12 cellular contexts compared by ENCODE assay signal in genomic region chr5:175847503-175847902, GRCh38. TPM values are rescaled to one million over a fixed set of nuclear protein-coding genes. Genes with fewer than 3 reads are reported as not detected.
A peak's percentile ranks its signal among the peaks of the same experiment; 100 is the strongest.
DNase-seq lines count a peak whose midpoint lies in the region; ATAC-seq and TF ChIP-seq lines count a peak whose summit lies in the region.
"Had no signal": no experiment of that assay in that cellular context is flagged by ENCODE, and none has a peak within 500 bp of the region (broad histone marks: within the 10 kb centered on the region; RNA-seq: fewer than 3 reads in every experiment).

No MANE protein-coding gene starts in this region.

- POLR2A ChIA-PET in activated CD8-positive, alpha-beta T cell treated with anti-CD3 and anti-CD28 coated beads for 36 hours (lab: Charles Lee), result no interaction called here
- POLR2A ChIA-PET in CD8-positive, alpha-beta T cell (lab: Charles Lee), result no interaction called here

- no peaks in the 10 kb centered on the region for H3K9me3 Mint-ChIP-seq in activated CD8-positive, alpha-beta T cell treated with anti-CD3 and anti-CD28 coated beads for 36 hours
- no peaks in the 10 kb centered on the region for H3K9me3 Mint-ChIP-seq in CD8-positive, alpha-beta T cell
- no peaks in the 10 kb centered on the region for H3K9me3 Mint-ChIP-seq in stimulated activated memory B cell treated with anti-CD40 and anti-IgM and Interleukin-4, amounts not matched to agents 10 μg/mL and 1 μg/mL and 100 μg/mL, for 72 hours

- no peaks in the 10 kb centered on the region for H3K4me1 Mint-ChIP-seq in activated CD8-positive, alpha-beta T cell treated with anti-CD3 and anti-CD28 coated beads for 36 hours (ENCODE audit: low read depth)
- no peaks in the 10 kb centered on the region for H3K4me1 Mint-ChIP-seq in CD8-positive, alpha-beta T cell (ENCODE audit: low read depth)
- H3K4me1 Mint-ChIP-seq in stimulated activated memory B cell treated with anti-CD40 and anti-IgM and Interleukin-4, amounts not matched to agents 10 μg/mL and 1 μg/mL and 100 μg/mL, for 72 hours, result no peaks in the 10 kb centered on the region

- H2AK5ac ChIP-seq in mesenchymal stem cell (ENCODE audit: low read length, severe bottlenecking), result no peak overlapping the region

- no peak overlapping the region for H3K18ac ChIP-seq in mesenchymal stem cell (ENCODE audit: low read depth in 1 of 2, low read length in 2 of 2)

- peaks cover 10% of the 10 kb centered on the region for H3K4me1 ChIP-seq in mesenchymal stem cell (ENCODE audit: control insufficient read depth, insufficient read depth, low read depth, low read length)
- no peaks in the 10 kb centered on the region for H3K4me1 ChIP-seq in CD8-positive, alpha-beta T cell (ENCODE audit: insufficient read depth, low read length)
- H3K4me1 ChIP-seq: transverse colon had no signal

- no peaks in the 10 kb centered on the region for H3K9me3 ChIP-seq in mesenchymal stem cell (ENCODE audit: control insufficient read depth, low read length)
- no peaks in the 10 kb centered on the region for H3K9me3 ChIP-seq in CD8-positive, alpha-beta T cell (ENCODE audit: low read length)
- H3K9me3 ChIP-seq: transverse colon had no signal

- no peak overlapping the region for H3K23ac ChIP-seq in mesenchymal stem cell (ENCODE audit: low read length in 2 of 2)

- peak; percentile 47 for DNase-seq in DMS 273 (lab: John Stamatoyannopoulos, UW; ENCODE audit: unreplicated experiment)
- DNase-seq in DMS 273 treated with DMSO at 0.1 percent for 48 hours (lab: John Stamatoyannopoulos, UW), result no peak
- peak; percentile 21 for DNase-seq in activated CD8-positive, alpha-beta T cell treated with anti-CD3 and anti-CD28 coated beads for 36 hours
- DNase-seq in mesenchymal stem cell, result no peak
- no peak for DNase-seq in effector CD4-positive, alpha-beta T cell
- no peak for DNase-seq in CD8-positive, alpha-beta T cell
- DNase-seq: NCI-H510A, occipital lobe, transverse colon had no signal

- H3K36me3 Mint-ChIP-seq in activated CD8-positive, alpha-beta T cell treated with anti-CD3 and anti-CD28 coated beads for 36 hours (ENCODE audit: low read depth), result no peaks in the 10 kb centered on the region
- H3K36me3 Mint-ChIP-seq in CD8-positive, alpha-beta T cell, result peaks cover 2% of the 10 kb centered on the region
- peaks cover 5% of the 10 kb centered on the region for H3K36me3 Mint-ChIP-seq in stimulated activated memory B cell treated with anti-CD40 and anti-IgM and Interleukin-4, amounts not matched to agents 10 μg/mL and 1 μg/mL and 100 μg/mL, for 72 hours

- no peak overlapping the region for H3K9ac ChIP-seq in mesenchymal stem cell (ENCODE audit: low read length)

- CTCF ChIA-PET in activated CD8-positive, alpha-beta T cell treated with anti-CD3 and anti-CD28 coated beads for 36 hours (lab: Charles Lee), result no interaction called here
- CTCF ChIA-PET in CD8-positive, alpha-beta T cell (lab: Charles Lee), result no interaction called here

- WGBS in mesenchymal stem cell, result 55% methylated on average over 7 of the region's 7 CpGs

- H3K4me2 ChIP-seq in mesenchymal stem cell (ENCODE audit: low read length, poor library complexity, severe bottlenecking), result no peak overlapping the region

- no peak overlapping the region for H2BK5ac ChIP-seq in mesenchymal stem cell (ENCODE audit: low read depth, low read length, poor library complexity, severe bottlenecking)

- H3K27ac ChIP-seq in mesenchymal stem cell (ENCODE audit: low read length, poor library complexity, severe bottlenecking), result no peak overlapping the region
- H3K27ac ChIP-seq in CD8-positive, alpha-beta T cell (ENCODE audit: low read depth, low read length), result no peak overlapping the region
- H3K27ac ChIP-seq: transverse colon had no signal

- no peak overlapping the region for H4K8ac ChIP-seq in mesenchymal stem cell (ENCODE audit: low read length)

- no peak overlapping the region for H3K14ac ChIP-seq in mesenchymal stem cell (ENCODE audit: low read length in 2 of 2)

- no peak overlapping the region for H2BK12ac ChIP-seq in mesenchymal stem cell (ENCODE audit: low read length in 2 of 2)

- no peak overlapping the region for H2BK120ac ChIP-seq in mesenchymal stem cell (ENCODE audit: low read depth, low read length)

- TF ChIP-seq CTCF in activated CD8-positive, alpha-beta T cell treated with anti-CD3 and anti-CD28 coated beads for 36 hours (IDR thresholded peaks at IDR 0.05), result no peak
- TF ChIP-seq CTCF in CD8-positive, alpha-beta T cell (IDR thresholded peaks at IDR 0.05), result no peak

- peaks cover 9 to 66% of the 10 kb centered on the region in 2 experiments for H3K27me3 ChIP-seq in mesenchymal stem cell (ENCODE audit: control insufficient read depth in 1 of 2, insufficient read depth in 1 of 2, low read length in 2 of 2)
- no peaks in the 10 kb centered on the region for H3K27me3 ChIP-seq in CD8-positive, alpha-beta T cell (ENCODE audit: insufficient read depth, low read length)

- H3K79me1 ChIP-seq in mesenchymal stem cell (replicated peaks; ENCODE audit: low read length, poor library complexity, severe bottlenecking), result no peaks in the 10 kb centered on the region

- no peak overlapping the region for H3K27ac Mint-ChIP-seq in activated CD8-positive, alpha-beta T cell treated with anti-CD3 and anti-CD28 coated beads for 36 hours
- no peak overlapping the region for H3K27ac Mint-ChIP-seq in CD8-positive, alpha-beta T cell
- H3K27ac Mint-ChIP-seq in stimulated activated memory B cell treated with anti-CD40 and anti-IgM and Interleukin-4, amounts not matched to agents 10 μg/mL and 1 μg/mL and 100 μg/mL, for 72 hours, result no peak overlapping the region

- H4K91ac ChIP-seq in mesenchymal stem cell (ENCODE audit: low read length), result no peak overlapping the region

- no peak overlapping the region for H3K4me3 ChIP-seq in mesenchymal stem cell (ENCODE audit: insufficient read depth in 1 of 2, low read depth in 1 of 2, low read length in 2 of 2)
- no peak overlapping the region for H3K4me3 ChIP-seq in CD8-positive, alpha-beta T cell (ENCODE audit: low read depth, low read length)
- H3K4me3 ChIP-seq: transverse colon had no signal

- H2BK15ac ChIP-seq in mesenchymal stem cell (ENCODE audit: low read depth, poor library complexity, severe bottlenecking), result no peak overlapping the region

- no peaks in the 10 kb centered on the region for H3K27me3 Mint-ChIP-seq in activated CD8-positive, alpha-beta T cell treated with anti-CD3 and anti-CD28 coated beads for 36 hours
- peaks cover 3% of the 10 kb centered on the region for H3K27me3 Mint-ChIP-seq in CD8-positive, alpha-beta T cell (ENCODE audit: low read depth)
- peaks cover 41% of the 10 kb centered on the region for H3K27me3 Mint-ChIP-seq in stimulated activated memory B cell treated with anti-CD40 and anti-IgM and Interleukin-4, amounts not matched to agents 10 μg/mL and 1 μg/mL and 100 μg/mL, for 72 hours

- intact Hi-C loops in activated CD8-positive, alpha-beta T cell treated with anti-CD3 and anti-CD28 coated beads for 36 hours (cut with micrococcal nuclease), result no loop called here
- intact Hi-C loops in CD8-positive, alpha-beta T cell (cut with DNase I, micrococcal nuclease), result no loop called here

- no peak overlapping the region for H3K4me3 Mint-ChIP-seq in activated CD8-positive, alpha-beta T cell treated with anti-CD3 and anti-CD28 coated beads for 36 hours
- no peak overlapping the region for H3K4me3 Mint-ChIP-seq in CD8-positive, alpha-beta T cell
- no peak overlapping the region for H3K4me3 Mint-ChIP-seq in stimulated activated memory B cell treated with anti-CD40 and anti-IgM and Interleukin-4, amounts not matched to agents 10 μg/mL and 1 μg/mL and 100 μg/mL, for 72 hours

- peak overlapping the region; percentile 10 for H2AFZ ChIP-seq in mesenchymal stem cell (ENCODE audit: low read depth, low read length)

- no peak overlapping the region for H3K4ac ChIP-seq in mesenchymal stem cell (ENCODE audit: low read depth in 1 of 2, low read length in 2 of 2)

- H3K36me3 ChIP-seq in mesenchymal stem cell (ENCODE audit: control insufficient read depth in 1 of 2, insufficient read depth in 2 of 2, low read depth in 1 of 2, low read length in 2 of 2), result no peaks in the 10 kb centered on the region
- no peaks in the 10 kb centered on the region for H3K36me3 ChIP-seq in CD8-positive, alpha-beta T cell (ENCODE audit: insufficient read depth, low read length)
- H3K36me3 ChIP-seq: transverse colon had no signal

- ATAC-seq in HG02981 (IDR thresholded peaks at IDR 0.05; ENCODE audit: unreplicated experiment), result peak; percentile 68
- ATAC-seq in activated CD8-positive, alpha-beta T cell treated with anti-CD3 and anti-CD28 coated beads for 36 hours, result peak; percentile 45
- ATAC-seq in CD8-positive, alpha-beta T cell, result no peak
- ATAC-seq in stimulated activated memory B cell treated with anti-CD40 and anti-IgM and Interleukin-4, amounts not matched to agents 10 μg/mL and 1 μg/mL and 100 μg/mL, for 72 hours, result no peak

RNA-seq across cellular contexts. Expression of gene CPLX2, which starts 23.9 kb away (rescaled TPM):
- not detected for total RNA-seq in activated CD8-positive, alpha-beta T cell treated with anti-CD3 and anti-CD28 coated beads for 36 hours
- polyA plus RNA-seq in mesenchymal stem cell (2013, experiment 1 of 2), result not detected
- polyA plus RNA-seq in mesenchymal stem cell (2013, experiment 2 of 2), result 0.03 TPM
- total RNA-seq in CD8-positive, alpha-beta T cell, result not detected
- total RNA-seq: A172 had no signal

Comparison
In these comparisons a context has a peak if more than half of its experiments do, and no peak if none do; other contexts are left out.
1. DNase-seq: peak in DMS 273 (single experiment) and activated CD8-positive, alpha-beta T cell treated with anti-CD3 and anti-CD28 coated beads for 36 hours (single experiment); none in DMS 273 treated with DMSO at 0.1 percent for 48 hours (single experiment), mesenchymal stem cell (single experiment), effector CD4-positive, alpha-beta T cell (single experiment) and CD8-positive, alpha-beta T cell (0 of 7).
2. ATAC-seq: peak in HG02981 (single experiment) and activated CD8-positive, alpha-beta T cell treated with anti-CD3 and anti-CD28 coated beads for 36 hours (single experiment); none in CD8-positive, alpha-beta T cell (single experiment) and stimulated activated memory B cell treated with anti-CD40 and anti-IgM and Interleukin-4, amounts not matched to agents 10 μg/mL and 1 μg/mL and 100 μg/mL, for 72 hours (single experiment).